ENCODE assay signal across 1 cellular context in genomic region chr7:44986218-44987053, GRCh38.
TF ChIP-seq lines count a peak whose summit lies in the region.

No MANE protein-coding gene starts in this region.

TF ChIP-seq in K562, 482 proteins besides CTCF, POLR2A, EP300 and RAD21 (continued from another document and continues in another):
- TF ChIP-seq, protein P1, sequence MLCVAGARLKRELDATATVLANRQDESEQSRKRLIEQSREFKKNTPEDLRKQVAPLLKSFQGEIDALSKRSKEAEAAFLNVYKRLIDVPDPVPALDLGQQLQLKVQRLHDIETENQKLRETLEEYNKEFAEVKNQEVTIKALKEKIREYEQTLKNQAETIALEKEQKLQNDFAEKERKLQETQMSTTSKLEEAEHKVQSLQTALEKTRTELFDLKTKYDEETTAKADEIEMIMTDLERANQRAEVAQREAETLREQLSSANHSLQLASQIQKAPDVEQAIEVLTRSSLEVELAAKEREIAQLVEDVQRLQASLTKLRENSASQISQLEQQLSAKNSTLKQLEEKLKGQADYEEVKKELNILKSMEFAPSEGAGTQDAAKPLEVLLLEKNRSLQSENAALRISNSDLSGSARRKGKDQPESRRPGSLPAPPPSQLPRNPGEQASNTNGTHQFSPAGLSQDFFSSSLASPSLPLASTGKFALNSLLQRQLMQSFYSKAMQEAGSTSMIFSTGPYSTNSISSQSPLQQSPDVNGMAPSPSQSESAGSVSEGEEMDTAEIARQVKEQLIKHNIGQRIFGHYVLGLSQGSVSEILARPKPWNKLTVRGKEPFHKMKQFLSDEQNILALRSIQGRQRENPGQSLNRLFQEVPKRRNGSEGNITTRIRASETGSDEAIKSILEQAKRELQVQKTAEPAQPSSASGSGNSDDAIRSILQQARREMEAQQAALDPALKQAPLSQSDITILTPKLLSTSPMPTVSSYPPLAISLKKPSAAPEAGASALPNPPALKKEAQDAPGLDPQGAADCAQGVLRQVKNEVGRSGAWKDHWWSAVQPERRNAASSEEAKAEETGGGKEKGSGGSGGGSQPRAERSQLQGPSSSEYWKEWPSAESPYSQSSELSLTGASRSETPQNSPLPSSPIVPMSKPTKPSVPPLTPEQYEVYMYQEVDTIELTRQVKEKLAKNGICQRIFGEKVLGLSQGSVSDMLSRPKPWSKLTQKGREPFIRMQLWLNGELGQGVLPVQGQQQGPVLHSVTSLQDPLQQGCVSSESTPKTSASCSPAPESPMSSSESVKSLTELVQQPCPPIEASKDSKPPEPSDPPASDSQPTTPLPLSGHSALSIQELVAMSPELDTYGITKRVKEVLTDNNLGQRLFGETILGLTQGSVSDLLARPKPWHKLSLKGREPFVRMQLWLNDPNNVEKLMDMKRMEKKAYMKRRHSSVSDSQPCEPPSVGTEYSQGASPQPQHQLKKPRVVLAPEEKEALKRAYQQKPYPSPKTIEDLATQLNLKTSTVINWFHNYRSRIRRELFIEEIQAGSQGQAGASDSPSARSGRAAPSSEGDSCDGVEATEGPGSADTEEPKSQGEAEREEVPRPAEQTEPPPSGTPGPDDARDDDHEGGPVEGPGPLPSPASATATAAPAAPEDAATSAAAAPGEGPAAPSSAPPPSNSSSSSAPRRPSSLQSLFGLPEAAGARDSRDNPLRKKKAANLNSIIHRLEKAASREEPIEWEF (CRISPR knock-in tag; IDR thresholded peaks at IDR 0.05) = no peak
- TF ChIP-seq HMG20B (CRISPR knock-in tag; IDR thresholded peaks at IDR 0.05) (no peak), RERE (CRISPR knock-in tag; IDR thresholded peaks at IDR 0.05; ENCODE audit: borderline replicate concordance) (no peak), HDAC8 (tag; IDR thresholded peaks at IDR 0.05) (no peak), TEAD4 (IDR thresholded peaks at IDR 0.05; ENCODE audit: low read length) (0 out of 2 replicates have a peak, but pooled peaks have one; percentile 5), TEAD4 (CRISPR knock-in tag; IDR thresholded peaks at IDR 0.05; ENCODE audit: borderline replicate concordance) (0 out of 2 replicates have a peak, but pooled peaks have one; percentile 58), ARNT (IDR thresholded peaks at IDR 0.05) (no peak), CXXC5 (CRISPR knock-in tag; IDR thresholded peaks at IDR 0.05) (peak; percentile 98), CHD1 (IDR thresholded peaks at IDR 0.05; ENCODE audit: low read length) (peak; percentile 89), L3MBTL2 (IDR thresholded peaks at IDR 0.05) (peak; percentile 94), PHF8 (IDR thresholded peaks at IDR 0.05; ENCODE audit: borderline replicate concordance, low read length) (peak; percentile 99), JUN (IDR thresholded peaks at IDR 0.05; ENCODE audit: borderline replicate concordance, low read depth, low read length) (peak; percentile 88; the same call in 1 of the 2 replicates), JUN (CRISPR knock-in tag; IDR thresholded peaks at IDR 0.05; ENCODE audit: borderline replicate concordance) (peak; percentile 91), ATF7 (IDR thresholded peaks at IDR 0.05) (peak; percentile 99), MXD1 (CRISPR knock-in tag; IDR thresholded peaks at IDR 0.05; ENCODE audit: borderline replicate concordance, poor library complexity, severe bottlenecking) (peak; percentile 88), BRD9 (IDR thresholded peaks at IDR 0.05; ENCODE audit: low read depth, partially characterized antibody) (peak; percentile 98), MEF2D (tag; conservative IDR thresholded peaks at IDR 0.05; ENCODE audit: low read depth) (no peak), YY1 (IDR thresholded peaks at IDR 0.05; ENCODE audit: borderline replicate concordance in 1 of 3, control insufficient read depth in 1 of 3, extremely low read depth in 1 of 3, insufficient read depth in 3 of 3, insufficient read length in 1 of 3, insufficient replicate concordance in 2 of 3, low read depth in 1 of 3, low read length in 2 of 3) (peak in 2 of 3 experiments; percentile 44 to 66), ZNF830 (CRISPR knock-in tag; IDR thresholded peaks at IDR 0.05) (no peak), THAP7 (CRISPR knock-in tag; IDR thresholded peaks at IDR 0.05) (peak; percentile 68; the same call in 1 of the 2 replicates), ZNF655 (CRISPR knock-in tag; IDR thresholded peaks at IDR 0.05) (no peak), CBFB (CRISPR knock-in tag; IDR thresholded peaks at IDR 0.05) (peak; percentile 11; the same call in 1 of the 2 replicates), AFF4 (CRISPR knock-in tag; IDR thresholded peaks at IDR 0.05) (peak; percentile 64; the same call in 1 of the 2 replicates), ATF1 (CRISPR knock-in tag; IDR thresholded peaks at IDR 0.05) (peak; percentile 88), ATF1 (tag; IDR thresholded peaks at IDR 0.05) (peak; percentile 100), ZNF766 (CRISPR knock-in tag; conservative IDR thresholded peaks at IDR 0.05) (peak; percentile 48; the same call in 1 of the 2 replicates), EP400 (IDR thresholded peaks at IDR 0.05) (peak; percentile 100), ZBTB7A (IDR thresholded peaks at IDR 0.05; ENCODE audit: borderline replicate concordance, control insufficient read depth, low read depth, low read length) (peak; percentile 79)
- TF ChIP-seq, protein P2, sequence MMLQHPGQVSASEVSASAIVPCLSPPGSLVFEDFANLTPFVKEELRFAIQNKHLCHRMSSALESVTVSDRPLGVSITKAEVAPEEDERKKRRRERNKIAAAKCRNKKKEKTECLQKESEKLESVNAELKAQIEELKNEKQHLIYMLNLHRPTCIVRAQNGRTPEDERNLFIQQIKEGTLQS (IDR thresholded peaks at IDR 0.05) = peak; percentile 99
- TF ChIP-seq, protein P2 (CRISPR knock-in tag; conservative IDR thresholded peaks at IDR 0.05) = peak; percentile 59; the same call in 1 of the 2 replicates
- TF ChIP-seq, protein P3, sequence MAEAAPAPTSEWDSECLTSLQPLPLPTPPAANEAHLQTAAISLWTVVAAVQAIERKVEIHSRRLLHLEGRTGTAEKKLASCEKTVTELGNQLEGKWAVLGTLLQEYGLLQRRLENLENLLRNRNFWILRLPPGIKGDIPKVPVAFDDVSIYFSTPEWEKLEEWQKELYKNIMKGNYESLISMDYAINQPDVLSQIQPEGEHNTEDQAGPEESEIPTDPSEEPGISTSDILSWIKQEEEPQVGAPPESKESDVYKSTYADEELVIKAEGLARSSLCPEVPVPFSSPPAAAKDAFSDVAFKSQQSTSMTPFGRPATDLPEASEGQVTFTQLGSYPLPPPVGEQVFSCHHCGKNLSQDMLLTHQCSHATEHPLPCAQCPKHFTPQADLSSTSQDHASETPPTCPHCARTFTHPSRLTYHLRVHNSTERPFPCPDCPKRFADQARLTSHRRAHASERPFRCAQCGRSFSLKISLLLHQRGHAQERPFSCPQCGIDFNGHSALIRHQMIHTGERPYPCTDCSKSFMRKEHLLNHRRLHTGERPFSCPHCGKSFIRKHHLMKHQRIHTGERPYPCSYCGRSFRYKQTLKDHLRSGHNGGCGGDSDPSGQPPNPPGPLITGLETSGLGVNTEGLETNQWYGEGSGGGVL (CRISPR knock-in tag; IDR thresholded peaks at IDR 0.05) = no peak
- TF ChIP-seq, protein P4, sequence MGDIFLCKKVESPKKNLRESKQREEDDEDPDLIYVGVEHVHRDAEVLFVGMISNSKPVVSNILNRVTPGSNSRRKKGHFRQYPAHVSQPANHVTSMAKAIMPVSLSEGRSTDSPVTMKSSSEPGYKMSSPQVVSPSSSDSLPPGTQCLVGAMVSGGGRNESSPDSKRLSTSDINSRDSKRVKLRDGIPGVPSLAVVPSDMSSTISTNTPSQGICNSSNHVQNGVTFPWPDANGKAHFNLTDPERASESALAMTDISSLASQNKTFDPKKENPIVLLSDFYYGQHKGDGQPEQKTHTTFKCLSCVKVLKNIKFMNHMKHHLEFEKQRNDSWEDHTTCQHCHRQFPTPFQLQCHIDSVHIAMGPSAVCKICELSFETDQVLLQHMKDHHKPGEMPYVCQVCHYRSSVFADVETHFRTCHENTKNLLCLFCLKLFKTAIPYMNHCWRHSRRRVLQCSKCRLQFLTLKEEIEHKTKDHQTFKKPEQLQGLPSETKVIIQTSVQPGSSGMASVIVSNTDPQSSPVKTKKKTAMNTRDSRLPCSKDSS (IDR thresholded peaks at IDR 0.05; ENCODE audit: low read depth, partially characterized antibody) = no peak
